ENCODE assay signal across 26 cellular contexts in genomic region chr12:24972078-24972477, GRCh38.
"Had no signal": no experiment of that assay in that cellular context is flagged by ENCODE, and none has a peak within 500 bp of the region (broad histone marks: within the 10 kb centered on the region; RNA-seq: fewer than 3 reads in every experiment).

No MANE protein-coding gene starts in this region.

- H3K4me1 ChIP-seq: foreskin keratinocyte, gastroesophageal sphincter, heart left ventricle, neural progenitor cell, psoas muscle, stomach, thyroid gland had no signal

- H3K4me3 Mint-ChIP-seq: naive thymus-derived CD4-positive, alpha-beta T cell; nephron; neural progenitor cell; stimulated activated effector memory CD8-positive, alpha-beta T cell treated with anti-CD3 and anti-CD28 coated beads, Interleukin-12 subunit alpha, Interleukin-12 subunit beta, amount 100 ng/mL, for 72 hours; type B pancreatic cell had no signal

- H3K4me2 ChIP-seq: hepatocyte, neural progenitor cell had no signal

- H3K36me3 ChIP-seq: gastroesophageal sphincter, heart left ventricle, neural progenitor cell, sigmoid colon, stomach, thyroid gland had no signal

- H3K9ac ChIP-seq: neural progenitor cell had no signal

- H3K4me3 ChIP-seq: dorsolateral prefrontal cortex, gastroesophageal sphincter, heart left ventricle, hepatocyte, lung, neural progenitor cell, psoas muscle, sigmoid colon, stomach, thyroid gland had no signal

- H3K27ac ChIP-seq: dorsolateral prefrontal cortex, epithelial cell of prostate, foreskin keratinocyte, gastroesophageal sphincter, heart left ventricle, hepatocyte, neural progenitor cell, psoas muscle, sigmoid colon, stomach, thyroid gland had no signal

- H3K36me3 Mint-ChIP-seq: neural progenitor cell; stimulated activated effector memory CD8-positive, alpha-beta T cell treated with anti-CD3 and anti-CD28 coated beads, Interleukin-12 subunit alpha, Interleukin-12 subunit beta, amount 100 ng/mL, for 72 hours; type B pancreatic cell had no signal

- H3K27me3 Mint-ChIP-seq: type B pancreatic cell had no signal

- H3K4me1 Mint-ChIP-seq: stimulated activated effector memory CD8-positive, alpha-beta T cell treated with anti-CD3 and anti-CD28 coated beads, Interleukin-12 subunit alpha, Interleukin-12 subunit beta, amount 100 ng/mL, for 72 hours had no signal

- H3K79me2 ChIP-seq: hepatocyte had no signal

- H3K27me3 ChIP-seq: dorsolateral prefrontal cortex, foreskin keratinocyte, gastroesophageal sphincter, heart left ventricle, hepatocyte, neural progenitor cell, sigmoid colon, stomach, thyroid gland had no signal

- H2AFZ ChIP-seq: hepatocyte, neural progenitor cell had no signal

- DNase-seq: dorsolateral prefrontal cortex; effector CD4-positive, alpha-beta T cell; foreskin keratinocyte; heart left ventricle; kidney; mesenchymal stem cell; midbrain; naive thymus-derived CD4-positive, alpha-beta T cell; psoas muscle; right cardiac atrium; sigmoid colon; stimulated activated CD4-positive, alpha-beta T cell treated with anti-CD3 and anti-CD28 coated beads, Interleukin-2, amount 100 ng/mL, for 24 hours; stimulated activated CD4-positive, alpha-beta T cell treated with anti-CD3 and anti-CD28 coated beads, Interleukin-4, amount 100 ng/mL, for 24 hours; stimulated activated naive CD4-positive, alpha-beta T cell treated with Interleukin-2 at 50 U/mL for 16 hours; stomach; thyroid gland had no signal

- H3K9me3 ChIP-seq: gastroesophageal sphincter, heart left ventricle, psoas muscle, sigmoid colon, stomach, thyroid gland had no signal

- H3K27ac Mint-ChIP-seq: naive thymus-derived CD4-positive, alpha-beta T cell; nephron; neural progenitor cell; stimulated activated effector memory CD8-positive, alpha-beta T cell treated with anti-CD3 and anti-CD28 coated beads, Interleukin-12 subunit alpha, Interleukin-12 subunit beta, amount 100 ng/mL, for 72 hours; type B pancreatic cell had no signal

- ATAC-seq: esophagus mucosa; foreskin keratinocyte; gastroesophageal sphincter; heart left ventricle; left lobe of liver; naive thymus-derived CD4-positive, alpha-beta T cell; psoas muscle; right cardiac atrium; stimulated activated effector memory CD8-positive, alpha-beta T cell treated with anti-CD3 and anti-CD28 coated beads, Interleukin-12 subunit alpha, Interleukin-12 subunit beta, amount 100 ng/mL, for 72 hours had no signal

- H3K9me3 Mint-ChIP-seq: nephron; stimulated activated effector memory CD8-positive, alpha-beta T cell treated with anti-CD3 and anti-CD28 coated beads, Interleukin-12 subunit alpha, Interleukin-12 subunit beta, amount 100 ng/mL, for 72 hours; type B pancreatic cell had no signal
